In the genomic region with DNA sequence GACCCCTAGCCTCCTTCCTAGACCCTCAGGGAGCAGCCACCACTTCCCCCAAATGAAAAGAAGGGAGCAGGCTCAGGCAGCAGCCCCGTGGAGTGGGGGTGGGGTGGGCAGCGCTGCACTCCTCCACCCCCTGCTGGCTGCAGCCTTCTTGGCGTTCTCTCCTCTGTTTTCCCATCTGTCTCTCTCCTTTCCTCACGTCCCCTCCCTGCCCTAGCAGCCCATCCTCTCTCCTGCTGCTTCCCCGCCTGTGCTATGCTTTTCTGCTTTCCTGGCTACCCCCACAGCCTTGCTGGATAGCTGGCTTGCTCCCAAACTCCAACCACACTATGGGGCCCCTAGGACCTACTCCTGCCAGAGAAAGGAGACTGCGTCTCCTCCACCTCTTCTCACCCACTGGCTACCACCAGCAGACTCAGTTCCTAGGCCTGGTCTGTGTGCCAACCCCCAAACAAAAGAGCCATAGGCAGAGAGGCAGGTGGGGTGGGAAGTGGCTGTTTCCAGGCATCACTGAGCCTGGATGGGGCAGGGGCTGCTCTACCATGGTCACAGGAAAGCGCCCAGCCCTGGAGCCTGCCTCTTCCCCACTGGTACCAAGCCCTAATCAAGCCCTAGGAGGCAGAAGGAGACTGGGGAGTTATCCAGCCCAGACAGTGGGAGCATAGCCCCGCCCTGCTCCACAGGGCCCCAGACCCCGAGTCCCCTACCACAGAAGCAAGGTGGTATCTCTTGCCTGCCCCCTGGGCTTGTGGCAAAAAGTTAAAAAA, we compare ENCODE assay signal across 7 cellular contexts. TPM values are rescaled to one million over a fixed set of nuclear protein-coding genes. Genes with fewer than 3 reads are reported as not detected.
DNase-seq lines count a peak whose midpoint lies in the region; TF ChIP-seq lines count a peak whose summit lies in the region.
"Had no signal": no experiment of that assay in that cellular context is flagged by ENCODE, and none has a peak within 500 bp of the region (broad histone marks: within the 10 kb centered on the region; RNA-seq: fewer than 3 reads in every experiment).

No MANE protein-coding gene starts in this region.

- no peak overlapping the region for H3K4me3 ChIP-seq in WERI-Rb-1 (ENCODE audit: low read depth, low read length)
- no peak overlapping the region for H3K4me3 ChIP-seq in parathyroid adenoma (ENCODE audit: low read depth, low read length)

- H3K4me1 ChIP-seq in parathyroid adenoma = peaks cover 10% of the 10 kb centered on the region

- no peak overlapping the region for H3K4me2 ChIP-seq in parathyroid adenoma (ENCODE audit: low read length)

- DNase-seq in HT1080 (ENCODE audit: low read depth) (peak; percentile 68), WERI-Rb-1 (peak; percentile 85), CD1c-positive myeloid dendritic cell (ENCODE audit: extremely low spot score) (no peak), dedifferentiated amniotic fluid mesenchymal stem cell (ENCODE audit: extremely low spot score) (no peak), DMS153 (lab: John Stamatoyannopoulos, UW) (no peak)

- H3K79me2 ChIP-seq in parathyroid adenoma = no peaks in the 10 kb centered on the region

- no peak overlapping the region for H3K9ac ChIP-seq in parathyroid adenoma

- no peaks in the 10 kb centered on the region for H3K36me3 ChIP-seq in WERI-Rb-1
- H3K36me3 ChIP-seq in parathyroid adenoma (ENCODE audit: control insufficient read depth, insufficient read depth, low read length) = no peaks in the 10 kb centered on the region

- no peaks in the 10 kb centered on the region for H3K9me3 ChIP-seq in WERI-Rb-1 (ENCODE audit: severe bottlenecking)
- H3K9me3 ChIP-seq in parathyroid adenoma (ENCODE audit: control insufficient read depth, low read length) = no peaks in the 10 kb centered on the region

- H2AFZ ChIP-seq in parathyroid adenoma = no peak overlapping the region

- H3K27me3 ChIP-seq in WERI-Rb-1 (ENCODE audit: insufficient read depth, low read depth, severe bottlenecking) (no peaks in the 10 kb centered on the region), parathyroid adenoma (ENCODE audit: control insufficient read depth, insufficient read depth, low read length) (no peaks in the 10 kb centered on the region)

- H3K27ac ChIP-seq in WERI-Rb-1 (peak overlapping the region; percentile 86), parathyroid adenoma (no peak overlapping the region)

- TF ChIP-seq CTCF in WERI-Rb-1 (IDR thresholded peaks at IDR 0.05; ENCODE audit: low read depth, low read length) (peak; percentile 94), parathyroid adenoma (IDR thresholded peaks at IDR 0.05) (peak; percentile 43)

RNA-seq across cellular contexts. Expression of a gene that starts 3.4 kb away (rescaled TPM):
- total RNA-seq in HT1080 (2014; rRNA removed; shearing (Covaris generic)) = 1.0 and 1.8 TPM in 2 replicates
- polyA plus RNA-seq in HT1080 (2015; cell fraction: cytosol; rRNA removed) = 0.65 and 0.70 TPM in 2 replicates
- 0.96 and 1.3 TPM in 2 replicates for polyA plus RNA-seq in HT1080 (2015; cell fraction: nucleus; rRNA removed)

RNA-seq across cellular contexts. Expression of a gene that starts 3.8 kb away (rescaled TPM):
- not detected in 2 replicates for total RNA-seq in HT1080 (2014; rRNA removed; shearing (Covaris generic))
- not detected in 2 replicates for polyA plus RNA-seq in HT1080 (2015; cell fraction: cytosol; rRNA removed)
- not detected in 2 replicates for polyA plus RNA-seq in HT1080 (2015; cell fraction: nucleus; rRNA removed)
- total RNA-seq: skeletal muscle tissue had no signal

RNA-seq across cellular contexts. Expression of a gene that starts 13.9 kb away (rescaled TPM):
- 26.0 and 33.4 TPM in 2 replicates for total RNA-seq in HT1080 (2014; rRNA removed; shearing (Covaris generic))
- polyA plus RNA-seq in HT1080 (2015; cell fraction: cytosol; rRNA removed) = 14.2 and 22.2 TPM in 2 replicates
- polyA plus RNA-seq in HT1080 (2015; cell fraction: nucleus; rRNA removed) = 109 and 127 TPM in 2 replicates

RNA-seq across cellular contexts. Expression of a gene that starts 27.9 kb away (rescaled TPM):
- total RNA-seq in HT1080 (2014; rRNA removed; shearing (Covaris generic)) = 132 and 161 TPM in 2 replicates
- polyA plus RNA-seq in HT1080 (2015; cell fraction: cytosol; rRNA removed) = 84.6 and 87.3 TPM in 2 replicates
- polyA plus RNA-seq in HT1080 (2015; cell fraction: nucleus; rRNA removed) = 69.2 and 85.8 TPM in 2 replicates

RNA-seq across cellular contexts. Expression of a gene that starts 31.1 kb away (rescaled TPM):
- 23.9 and 28.7 TPM in 2 replicates for total RNA-seq in HT1080 (2014; rRNA removed; shearing (Covaris generic))
- 22.9 and 26.2 TPM in 2 replicates for polyA plus RNA-seq in HT1080 (2015; cell fraction: cytosol; rRNA removed)
- 19.3 and 24.8 TPM in 2 replicates for polyA plus RNA-seq in HT1080 (2015; cell fraction: nucleus; rRNA removed)

Comparison
In these comparisons a context has a peak if more than half of its experiments do, and no peak if none do; other contexts are left out.
1. DNase-seq: peak in HT1080 (single experiment) and WERI-Rb-1 (single experiment); none in CD1c-positive myeloid dendritic cell (single experiment), dedifferentiated amniotic fluid mesenchymal stem cell (single experiment) and DMS153 (single experiment).